ENCODE assay signal across 27 cellular contexts in genomic region chr6:139628220-139628619, GRCh38.
DNase-seq lines count a peak whose midpoint lies in the region; FAIRE-seq and TF ChIP-seq lines count a peak whose summit lies in the region.
"Had no signal": no experiment of that assay in that cellular context is flagged by ENCODE, and none has a peak within 500 bp of the region (broad histone marks: within the 10 kb centered on the region; RNA-seq: fewer than 3 reads in every experiment).

No MANE protein-coding gene starts in this region.

- H3K79me2 ChIP-seq in H1 (ENCODE audit: control insufficient read depth in 1 of 2, insufficient read depth in 2 of 2, low read length in 2 of 2) (no peaks in the 10 kb centered on the region), parathyroid adenoma (no peaks in the 10 kb centered on the region)

- no peaks in the 10 kb centered on the region for H3K23me2 ChIP-seq in H1 (ENCODE audit: low read depth, low read length)

- WGBS in H1 (ENCODE audit: extremely low coverage in 1 of 2, insufficient coverage in 1 of 2, insufficient read length in 1 of 2, insufficient replicate concordance in 2 of 2, low coverage in 1 of 2, low lambda C conversion rate in 2 of 2, missing lambda C conversion rate in 1 of 2), 2 experiments: 94% methylated on average over 1 of the region's 1 CpG; no CpG with 5 or more reads in 1 of the 2 experiments

- H3K36me3 ChIP-seq in H1 (ENCODE audit: control insufficient read depth in 2 of 4, insufficient read depth in 4 of 4, low read length in 3 of 4) (no peaks in the 10 kb centered on the region), parathyroid adenoma (ENCODE audit: control insufficient read depth, insufficient read depth, low read length) (no peaks in the 10 kb centered on the region)

- H3K4me3 ChIP-seq in HL-60 (replicated peaks; ENCODE audit: insufficient read depth, low read length): no peak overlapping the region
- H3K4me3 ChIP-seq in H1 (ENCODE audit: extremely low read depth in 1 of 4, insufficient read depth in 2 of 4, low read depth in 3 of 4, low read length in 4 of 4): no peak overlapping the region
- H3K4me3 ChIP-seq in parathyroid adenoma (ENCODE audit: low read depth, low read length): no peak overlapping the region
- H3K4me3 ChIP-seq: A549, PC-9 had no signal

- POLR2A ChIA-PET in H1 (lab: Charles Lee; ENCODE audit: partially characterized antibody): no interaction called here

- H4K20me1 ChIP-seq in H1 (replicated peaks in 1 of 2; ENCODE audit: control insufficient read depth in 1 of 2, insufficient read depth in 2 of 2, low read length in 2 of 2): no peaks in the 10 kb centered on the region

- H3K4ac ChIP-seq in H1 (replicated peaks; ENCODE audit: insufficient read length, low read depth, low read length): no peak overlapping the region

- no peak overlapping the region for H3K23ac ChIP-seq in H1 (ENCODE audit: insufficient read length)

- H3K4me1 ChIP-seq in H1 (replicated peaks in 1 of 4; ENCODE audit: control insufficient read depth in 3 of 4, insufficient read depth in 4 of 4, low read length in 3 of 4) (peaks cover 3 to 10% (median 7%) of the 10 kb centered on the region in 4 experiments; a peak in 5 of 7 replicates), parathyroid adenoma (peaks cover 54% of the 10 kb centered on the region)
- H3K4me1 ChIP-seq: A549, Caco-2 had no signal

- H2BK15ac ChIP-seq in H1 (ENCODE audit: low read length): no peak overlapping the region

- no peak overlapping the region for H3K9ac ChIP-seq in H1 (replicated peaks in 1 of 4; ENCODE audit: extremely low read depth in 1 of 4, low read depth in 3 of 4, low read length in 3 of 4)
- no peak overlapping the region for H3K9ac ChIP-seq in parathyroid adenoma

- no peaks in the 10 kb centered on the region for H3K79me1 ChIP-seq in H1 (ENCODE audit: low read depth, low read length)

- no peak overlapping the region for H3K4me2 ChIP-seq in H1 (ENCODE audit: insufficient read depth in 1 of 2, low read depth in 2 of 2, low read length in 2 of 2)
- peak overlapping the region; percentile 48 for H3K4me2 ChIP-seq in parathyroid adenoma (ENCODE audit: low read length)
- H3K4me2 ChIP-seq: A549, PC-9 had no signal

- H2AK5ac ChIP-seq in H1 (ENCODE audit: low read depth, low read length): no peak overlapping the region

- H4K8ac ChIP-seq in H1 (ENCODE audit: extremely low read depth, insufficient read depth, low read length): no peak overlapping the region

- no peak overlapping the region for H4K5ac ChIP-seq in H1 (ENCODE audit: insufficient read length, low read depth, low read length)

- no peak overlapping the region for H2BK5ac ChIP-seq in H1 (ENCODE audit: low read depth, low read length)

- no peak for TF ChIP-seq POLR2A in H1 (IDR thresholded peaks at IDR 0.05; ENCODE audit: control extremely low read depth in 1 of 2, low read depth in 2 of 2, low read length in 2 of 2)

- no peak for TF ChIP-seq RAD21 in H1 (IDR thresholded peaks at IDR 0.05 in 1 of 2, conservative IDR thresholded peaks at IDR 0.05 in 1 of 2; ENCODE audit: low read depth in 2 of 2, low read length in 2 of 2)

- peak overlapping the region; percentile 95 for H3K27ac ChIP-seq in HL-60 (replicated peaks)
- H3K27ac ChIP-seq in H1 (ENCODE audit: low read depth, low read length): no peak overlapping the region
- H3K27ac ChIP-seq in parathyroid adenoma: peak overlapping the region; percentile 97
- H3K27ac ChIP-seq: A549, PC-9, RWPE1 had no signal

- FAIRE-seq in H1 (lab: Jason Lieb, UNC): no peak
- FAIRE-seq: A549, G401.6, GM12892, HTR-8/SVneo had no signal

- no peak overlapping the region for H4K91ac ChIP-seq in H1 (replicated peaks; ENCODE audit: insufficient read length, low read length)

- H3K18ac ChIP-seq in H1 (ENCODE audit: extremely low read depth, low read length): no peak overlapping the region; the same call in 1 of the 2 replicates

- H2BK120ac ChIP-seq in H1 (replicated peaks; ENCODE audit: low read depth, low read length): no peak overlapping the region

- H3K56ac ChIP-seq in H1 (replicated peaks; ENCODE audit: insufficient read length, low read depth, low read length): no peak overlapping the region

- H2BK20ac ChIP-seq in H1 (ENCODE audit: low read length): 0 out of 2 replicates have a peak overlapping the region, but pooled peaks have one; percentile 73

- no peak for TF ChIP-seq EP300 in H1 (IDR thresholded peaks at IDR 0.05; ENCODE audit: borderline replicate concordance in 1 of 2, low read depth in 2 of 2, low read length in 2 of 2)

- no peak for DNase-seq in HL-60 (ENCODE audit: low read depth in 1 of 2, low spot score in 1 of 2)
- DNase-seq in OCI-M1 (lab: John Stamatoyannopoulos, UW): peak; percentile 36
- no peak for DNase-seq in H1 (ENCODE audit: low read depth in 1 of 2, low spot score in 2 of 2)
- DNase-seq in GF-D8 (lab: John Stamatoyannopoulos, UW): no peak
- DNase-seq in retina: no peak
- no peak for DNase-seq in GM10266 (ENCODE audit: extremely low spot score)
- DNase-seq: C1 segment of cervical spinal cord; Caco-2; CD8-positive, alpha-beta T cell; H7; KG1; MM.1S; NCI-H1105; NCI-H1436 treated with DMSO at 0.1 percent for 48 hours; NCI-H1930; NCI-H446 treated with DMSO at 0.1 percent for 48 hours; NCI-H526; NCI-H82; NK-92 treated with Interleukin-12 subunit alpha and Interleukin-12 subunit beta, amount 100 ng/mL, for 24 hours; PC-9; SHP77 treated with DMSO at 0.1 percent for 48 hours had no signal

- H3K27me3 ChIP-seq in HL-60 (ENCODE audit: insufficient read depth, poor library complexity, severe bottlenecking) (no peaks in the 10 kb centered on the region), H1 (replicated peaks in 1 of 4; ENCODE audit: control insufficient read depth in 3 of 4, extremely low read depth in 1 of 4, insufficient read depth in 3 of 4, low read length in 3 of 4) (no peaks in the 10 kb centered on the region; a peak in 2 of 7 replicates), parathyroid adenoma (ENCODE audit: control insufficient read depth, insufficient read depth, low read length) (no peaks in the 10 kb centered on the region)

- H2AFZ ChIP-seq in H1 (ENCODE audit: low read length) (no peak overlapping the region), parathyroid adenoma (peak overlapping the region; percentile 61)
- H2AFZ ChIP-seq: PC-9 had no signal

- CTCF ChIA-PET in H1 (lab: Charles Lee; ENCODE audit: partially characterized antibody): no interaction called here

- H2BK12ac ChIP-seq in H1 (ENCODE audit: low read depth, low read length): no peak overlapping the region; the same call in 1 of the 2 replicates

- no peak overlapping the region for H3K14ac ChIP-seq in H1 (ENCODE audit: insufficient read length)

- H3K9me3 ChIP-seq in H1 (ENCODE audit: insufficient read depth in 2 of 2, low read depth in 1 of 2, low read length in 1 of 2) (0 out of 4 replicates have a peak, but pooled peaks cover 0 to 5% of the 10 kb centered on the region in 2 experiments), parathyroid adenoma (ENCODE audit: control insufficient read depth, low read length) (no peaks in the 10 kb centered on the region)
- H3K9me3 ChIP-seq: A549 had no signal

- TF ChIP-seq CTCF in HL-60 (IDR thresholded peaks at IDR 0.05; ENCODE audit: insufficient read depth, low read length) (no peak), H1 (IDR thresholded peaks at IDR 0.05; ENCODE audit: control extremely low read depth in 1 of 3, insufficient read depth in 1 of 3, low read depth in 1 of 3, low read length in 3 of 3) (no peak), parathyroid adenoma (IDR thresholded peaks at IDR 0.05) (no peak), GM10266 (IDR thresholded peaks at IDR 0.05; ENCODE audit: control insufficient read depth, insufficient read depth, low read depth, missing control alignments) (no peak)

TF ChIP-seq in H1, 55 proteins besides CTCF, POLR2A, EP300 and RAD21:
- no peak for TF ChIP-seq USF2 (IDR thresholded peaks at IDR 0.05; ENCODE audit: low read length)
- no peak for TF ChIP-seq SAP30 (IDR thresholded peaks at IDR 0.05; ENCODE audit: insufficient read depth, insufficient replicate concordance, low read length)
- no peak for TF ChIP-seq RBBP5 (IDR thresholded peaks at IDR 0.05; ENCODE audit: borderline replicate concordance, low read depth, low read length)
- no peak for TF ChIP-seq CEBPB (IDR thresholded peaks at IDR 0.05; ENCODE audit: low read depth, low read length)
- TF ChIP-seq SIX5 (IDR thresholded peaks at IDR 0.05; ENCODE audit: low read depth, low read length): no peak
- TF ChIP-seq E2F6 (IDR thresholded peaks at IDR 0.05): no peak
- no peak for TF ChIP-seq RFX5 (IDR thresholded peaks at IDR 0.05; ENCODE audit: borderline replicate concordance, low read depth, low read length)
- TF ChIP-seq SP4 (IDR thresholded peaks at IDR 0.05; ENCODE audit: low read length): no peak
- TF ChIP-seq BRCA1 (IDR thresholded peaks at IDR 0.05; ENCODE audit: low read depth, low read length): no peak
- no peak for TF ChIP-seq SIN3A (conservative IDR thresholded peaks at IDR 0.05 in 1 of 2, IDR thresholded peaks at IDR 0.05 in 1 of 2; ENCODE audit: low read depth in 1 of 2, low read length in 2 of 2)
- no peak for TF ChIP-seq RXRA (IDR thresholded peaks at IDR 0.05; ENCODE audit: insufficient read depth, low read depth, low read length)
